1 cellular context compared by ENCODE assay signal in genomic region chr22:23894710-23895598, GRCh38.
A peak's percentile ranks its signal among the peaks of the same experiment; 100 is the strongest.
TF ChIP-seq lines count a peak whose summit lies in the region.

No MANE protein-coding gene starts in this region.

TF ChIP-seq in HepG2, 621 proteins besides CTCF, POLR2A, EP300 and RAD21 (continued from another document and continues in another):
- no peak for TF ChIP-seq ZNF562 (CRISPR knock-in tag; IDR thresholded peaks at IDR 0.05; ENCODE audit: borderline replicate concordance)
- TF ChIP-seq ZNF274 (CRISPR knock-in tag; IDR thresholded peaks at IDR 0.05) = peak; percentile 31; the same call in 1 of the 2 replicates
- TF ChIP-seq FIP1L1 (IDR thresholded peaks at IDR 0.05; ENCODE audit: borderline replicate concordance, insufficient read depth, low read depth, low read length) = no peak
- no peak for TF ChIP-seq ZNF326 (CRISPR knock-in tag; IDR thresholded peaks at IDR 0.05; ENCODE audit: borderline replicate concordance)
- no peak for TF ChIP-seq CENPT (CRISPR knock-in tag; IDR thresholded peaks at IDR 0.05; ENCODE audit: low read depth)
- no peak for TF ChIP-seq ZBED4 (CRISPR knock-in tag; IDR thresholded peaks at IDR 0.05; ENCODE audit: borderline replicate concordance)
- TF ChIP-seq CHD4 (IDR thresholded peaks at IDR 0.05; ENCODE audit: borderline replicate concordance, low read length) = no peak
- TF ChIP-seq TMF1 (CRISPR knock-in tag; IDR thresholded peaks at IDR 0.05; ENCODE audit: low read depth) = no peak; the same call in 1 of the 2 replicates
- TF ChIP-seq CENPBD1 (CRISPR knock-in tag; IDR thresholded peaks at IDR 0.05; ENCODE audit: borderline replicate concordance, low read depth) = no peak
- TF ChIP-seq ZBTB20 (CRISPR knock-in tag; IDR thresholded peaks at IDR 0.05; ENCODE audit: borderline replicate concordance, low read depth) = no peak
- TF ChIP-seq, protein P1, sequence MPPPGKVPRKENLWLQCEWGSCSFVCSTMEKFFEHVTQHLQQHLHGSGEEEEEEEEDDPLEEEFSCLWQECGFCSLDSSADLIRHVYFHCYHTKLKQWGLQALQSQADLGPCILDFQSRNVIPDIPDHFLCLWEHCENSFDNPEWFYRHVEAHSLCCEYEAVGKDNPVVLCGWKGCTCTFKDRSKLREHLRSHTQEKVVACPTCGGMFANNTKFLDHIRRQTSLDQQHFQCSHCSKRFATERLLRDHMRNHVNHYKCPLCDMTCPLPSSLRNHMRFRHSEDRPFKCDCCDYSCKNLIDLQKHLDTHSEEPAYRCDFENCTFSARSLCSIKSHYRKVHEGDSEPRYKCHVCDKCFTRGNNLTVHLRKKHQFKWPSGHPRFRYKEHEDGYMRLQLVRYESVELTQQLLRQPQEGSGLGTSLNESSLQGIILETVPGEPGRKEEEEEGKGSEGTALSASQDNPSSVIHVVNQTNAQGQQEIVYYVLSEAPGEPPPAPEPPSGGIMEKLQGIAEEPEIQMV (CRISPR knock-in tag; IDR thresholded peaks at IDR 0.05; ENCODE audit: low read depth) = peak; percentile 48; the same call in 1 of the 2 replicates
- TF ChIP-seq ZNF501 (CRISPR knock-in tag; IDR thresholded peaks at IDR 0.05) = 0 out of 2 replicates have a peak, but pooled peaks have one; percentile 5
- TF ChIP-seq, protein P2, sequence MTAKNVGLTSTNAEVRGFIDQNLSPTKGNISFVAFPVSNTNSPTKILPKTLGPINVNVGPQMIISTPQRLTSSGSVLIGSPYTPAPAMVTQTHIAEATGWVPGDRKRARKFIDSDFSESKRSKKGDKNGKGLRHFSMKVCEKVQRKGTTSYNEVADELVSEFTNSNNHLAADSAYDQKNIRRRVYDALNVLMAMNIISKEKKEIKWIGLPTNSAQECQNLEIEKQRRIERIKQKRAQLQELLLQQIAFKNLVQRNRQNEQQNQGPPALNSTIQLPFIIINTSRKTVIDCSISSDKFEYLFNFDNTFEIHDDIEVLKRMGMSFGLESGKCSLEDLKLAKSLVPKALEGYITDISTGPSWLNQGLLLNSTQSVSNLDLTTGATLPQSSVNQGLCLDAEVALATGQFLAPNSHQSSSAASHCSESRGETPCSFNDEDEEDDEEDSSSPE (CRISPR knock-in tag; IDR thresholded peaks at IDR 0.05) = peak; percentile 49; the same call in 1 of the 2 replicates
- peak; percentile 52 for TF ChIP-seq AGO1 (IDR thresholded peaks at IDR 0.05; ENCODE audit: low read depth, low read length, poor library complexity, severe bottlenecking)
- TF ChIP-seq, protein P3, sequence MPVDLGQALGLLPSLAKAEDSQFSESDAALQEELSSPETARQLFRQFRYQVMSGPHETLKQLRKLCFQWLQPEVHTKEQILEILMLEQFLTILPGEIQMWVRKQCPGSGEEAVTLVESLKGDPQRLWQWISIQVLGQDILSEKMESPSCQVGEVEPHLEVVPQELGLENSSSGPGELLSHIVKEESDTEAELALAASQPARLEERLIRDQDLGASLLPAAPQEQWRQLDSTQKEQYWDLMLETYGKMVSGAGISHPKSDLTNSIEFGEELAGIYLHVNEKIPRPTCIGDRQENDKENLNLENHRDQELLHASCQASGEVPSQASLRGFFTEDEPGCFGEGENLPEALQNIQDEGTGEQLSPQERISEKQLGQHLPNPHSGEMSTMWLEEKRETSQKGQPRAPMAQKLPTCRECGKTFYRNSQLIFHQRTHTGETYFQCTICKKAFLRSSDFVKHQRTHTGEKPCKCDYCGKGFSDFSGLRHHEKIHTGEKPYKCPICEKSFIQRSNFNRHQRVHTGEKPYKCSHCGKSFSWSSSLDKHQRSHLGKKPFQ (CRISPR knock-in tag; IDR thresholded peaks at IDR 0.05; ENCODE audit: insufficient replicate concordance) = no peak
- TF ChIP-seq, protein P4, sequence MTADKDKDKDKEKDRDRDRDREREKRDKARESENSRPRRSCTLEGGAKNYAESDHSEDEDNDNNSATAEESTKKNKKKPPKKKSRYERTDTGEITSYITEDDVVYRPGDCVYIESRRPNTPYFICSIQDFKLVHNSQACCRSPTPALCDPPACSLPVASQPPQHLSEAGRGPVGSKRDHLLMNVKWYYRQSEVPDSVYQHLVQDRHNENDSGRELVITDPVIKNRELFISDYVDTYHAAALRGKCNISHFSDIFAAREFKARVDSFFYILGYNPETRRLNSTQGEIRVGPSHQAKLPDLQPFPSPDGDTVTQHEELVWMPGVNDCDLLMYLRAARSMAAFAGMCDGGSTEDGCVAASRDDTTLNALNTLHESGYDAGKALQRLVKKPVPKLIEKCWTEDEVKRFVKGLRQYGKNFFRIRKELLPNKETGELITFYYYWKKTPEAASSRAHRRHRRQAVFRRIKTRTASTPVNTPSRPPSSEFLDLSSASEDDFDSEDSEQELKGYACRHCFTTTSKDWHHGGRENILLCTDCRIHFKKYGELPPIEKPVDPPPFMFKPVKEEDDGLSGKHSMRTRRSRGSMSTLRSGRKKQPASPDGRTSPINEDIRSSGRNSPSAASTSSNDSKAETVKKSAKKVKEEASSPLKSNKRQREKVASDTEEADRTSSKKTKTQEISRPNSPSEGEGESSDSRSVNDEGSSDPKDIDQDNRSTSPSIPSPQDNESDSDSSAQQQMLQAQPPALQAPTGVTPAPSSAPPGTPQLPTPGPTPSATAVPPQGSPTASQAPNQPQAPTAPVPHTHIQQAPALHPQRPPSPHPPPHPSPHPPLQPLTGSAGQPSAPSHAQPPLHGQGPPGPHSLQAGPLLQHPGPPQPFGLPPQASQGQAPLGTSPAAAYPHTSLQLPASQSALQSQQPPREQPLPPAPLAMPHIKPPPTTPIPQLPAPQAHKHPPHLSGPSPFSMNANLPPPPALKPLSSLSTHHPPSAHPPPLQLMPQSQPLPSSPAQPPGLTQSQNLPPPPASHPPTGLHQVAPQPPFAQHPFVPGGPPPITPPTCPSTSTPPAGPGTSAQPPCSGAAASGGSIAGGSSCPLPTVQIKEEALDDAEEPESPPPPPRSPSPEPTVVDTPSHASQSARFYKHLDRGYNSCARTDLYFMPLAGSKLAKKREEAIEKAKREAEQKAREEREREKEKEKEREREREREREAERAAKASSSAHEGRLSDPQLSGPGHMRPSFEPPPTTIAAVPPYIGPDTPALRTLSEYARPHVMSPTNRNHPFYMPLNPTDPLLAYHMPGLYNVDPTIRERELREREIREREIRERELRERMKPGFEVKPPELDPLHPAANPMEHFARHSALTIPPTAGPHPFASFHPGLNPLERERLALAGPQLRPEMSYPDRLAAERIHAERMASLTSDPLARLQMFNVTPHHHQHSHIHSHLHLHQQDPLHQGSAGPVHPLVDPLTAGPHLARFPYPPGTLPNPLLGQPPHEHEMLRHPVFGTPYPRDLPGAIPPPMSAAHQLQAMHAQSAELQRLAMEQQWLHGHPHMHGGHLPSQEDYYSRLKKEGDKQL (CRISPR knock-in tag; IDR thresholded peaks at IDR 0.05; ENCODE audit: low read depth) = no peak
- no peak for TF ChIP-seq ZNF10 (CRISPR knock-in tag; IDR thresholded peaks at IDR 0.05; ENCODE audit: borderline replicate concordance, low read depth)
- TF ChIP-seq MXD1 (CRISPR knock-in tag; IDR thresholded peaks at IDR 0.05) = 0 out of 2 replicates have a peak, but pooled peaks have one; percentile 22
- TF ChIP-seq, protein P5, sequence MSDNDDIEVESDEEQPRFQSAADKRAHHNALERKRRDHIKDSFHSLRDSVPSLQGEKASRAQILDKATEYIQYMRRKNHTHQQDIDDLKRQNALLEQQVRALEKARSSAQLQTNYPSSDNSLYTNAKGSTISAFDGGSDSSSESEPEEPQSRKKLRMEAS (IDR thresholded peaks at IDR 0.05) = peak; percentile 86
- TF ChIP-seq, protein P6, sequence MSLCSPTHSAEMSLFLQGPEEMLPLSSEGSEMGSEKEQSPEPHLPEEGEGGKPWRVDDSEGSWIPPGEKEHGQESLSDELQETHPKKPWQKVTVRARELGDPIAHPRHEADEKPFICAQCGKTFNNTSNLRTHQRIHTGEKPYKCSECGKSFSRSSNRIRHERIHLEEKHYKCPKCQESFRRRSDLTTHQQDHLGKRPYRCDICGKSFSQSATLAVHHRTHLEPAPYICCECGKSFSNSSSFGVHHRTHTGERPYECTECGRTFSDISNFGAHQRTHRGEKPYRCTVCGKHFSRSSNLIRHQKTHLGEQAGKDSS (CRISPR knock-in tag; IDR thresholded peaks at IDR 0.05; ENCODE audit: borderline replicate concordance, low read depth) = peak; percentile 76
- TF ChIP-seq ZNF33B (CRISPR knock-in tag; IDR thresholded peaks at IDR 0.05) = peak; percentile 73; the same call in 1 of the 2 replicates
- 0 out of 4 replicates have a peak, but pooled peaks of 1 of the 2 experiments have one; percentile 10 for TF ChIP-seq REST (IDR thresholded peaks at IDR 0.05; ENCODE audit: borderline replicate concordance in 1 of 2, low read depth in 1 of 2, low read length in 2 of 2)
- TF ChIP-seq ARHGAP35 (CRISPR knock-in tag; IDR thresholded peaks at IDR 0.05; ENCODE audit: borderline replicate concordance) = no peak
- no peak for TF ChIP-seq SCMH1 (CRISPR knock-in tag; IDR thresholded peaks at IDR 0.05; ENCODE audit: borderline replicate concordance)
- TF ChIP-seq ZFAT (CRISPR knock-in tag; conservative IDR thresholded peaks at IDR 0.05) = no peak
- no peak; the same call in 1 of the 2 replicates for TF ChIP-seq POLR2AphosphoS2 (IDR thresholded peaks at IDR 0.05; ENCODE audit: low read depth, low read length)
- TF ChIP-seq, protein P7, sequence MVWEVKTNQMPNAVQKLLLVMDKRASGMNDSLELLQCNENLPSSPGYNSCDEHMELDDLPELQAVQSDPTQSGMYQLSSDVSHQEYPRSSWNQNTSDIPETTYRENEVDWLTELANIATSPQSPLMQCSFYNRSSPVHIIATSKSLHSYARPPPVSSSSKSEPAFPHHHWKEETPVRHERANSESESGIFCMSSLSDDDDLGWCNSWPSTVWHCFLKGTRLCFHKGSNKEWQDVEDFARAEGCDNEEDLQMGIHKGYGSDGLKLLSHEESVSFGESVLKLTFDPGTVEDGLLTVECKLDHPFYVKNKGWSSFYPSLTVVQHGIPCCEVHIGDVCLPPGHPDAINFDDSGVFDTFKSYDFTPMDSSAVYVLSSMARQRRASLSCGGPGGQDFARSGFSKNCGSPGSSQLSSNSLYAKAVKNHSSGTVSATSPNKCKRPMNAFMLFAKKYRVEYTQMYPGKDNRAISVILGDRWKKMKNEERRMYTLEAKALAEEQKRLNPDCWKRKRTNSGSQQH (CRISPR knock-in tag; IDR thresholded peaks at IDR 0.05; ENCODE audit: low read depth) = 0 out of 2 replicates have a peak, but pooled peaks have one; percentile 3
- TF ChIP-seq CC2D1A (CRISPR knock-in tag; IDR thresholded peaks at IDR 0.05) = no peak
- peak in 1 of 2 experiments; percentile 10; a peak in 1 of 4 replicates for TF ChIP-seq ATF4 (CRISPR knock-in tag; IDR thresholded peaks at IDR 0.05)
- TF ChIP-seq ZNF256 (CRISPR knock-in tag; conservative IDR thresholded peaks at IDR 0.05) = no peak
- TF ChIP-seq RXRB (CRISPR knock-in tag; IDR thresholded peaks at IDR 0.05; ENCODE audit: borderline replicate concordance) = no peak
- no peak for TF ChIP-seq SMAD9 (CRISPR knock-in tag; IDR thresholded peaks at IDR 0.05)
